1 cellular context compared by ENCODE assay signal in genomic region chr12:70609739-70610491, GRCh38.
TF ChIP-seq lines count a peak whose summit lies in the region.

No MANE protein-coding gene starts in this region.

TF ChIP-seq in K562, 482 proteins besides CTCF, POLR2A, EP300 and RAD21 (continued from another document):
- TF ChIP-seq NCOA2 (IDR thresholded peaks at IDR 0.05; ENCODE audit: partially characterized antibody in 2 of 2) (no peak), ZNF695 (CRISPR knock-in tag; IDR thresholded peaks at IDR 0.05) (no peak), CREB3L1 (IDR thresholded peaks at IDR 0.05; ENCODE audit: borderline replicate concordance, low read depth) (no peak), CEBPG (CRISPR knock-in tag; IDR thresholded peaks at IDR 0.05) (no peak), CEBPG (tag; conservative IDR thresholded peaks at IDR 0.05 in 1 of 2, IDR thresholded peaks at IDR 0.05 in 1 of 2) (no peak), ZNF707 (CRISPR knock-in tag; conservative IDR thresholded peaks at IDR 0.05) (no peak), XRCC5 (IDR thresholded peaks at IDR 0.05; ENCODE audit: low read depth, low read length) (no peak), HBP1 (CRISPR knock-in tag; IDR thresholded peaks at IDR 0.05) (0 out of 2 replicates have a peak, but pooled peaks have one; percentile 41), ZNF280B (CRISPR knock-in tag; IDR thresholded peaks at IDR 0.05) (no peak), GATA2 (CRISPR knock-in tag; IDR thresholded peaks at IDR 0.05) (no peak), RBBP5 (IDR thresholded peaks at IDR 0.05; ENCODE audit: borderline replicate concordance, insufficient read depth, low read length, poor library complexity, severe bottlenecking) (peak; percentile 59), FOXM1 (IDR thresholded peaks at IDR 0.05; ENCODE audit: low read depth) (no peak), FOXM1 (CRISPR knock-in tag; IDR thresholded peaks at IDR 0.05; ENCODE audit: low read depth) (no peak), GATAD2B (IDR thresholded peaks at IDR 0.05; ENCODE audit: borderline replicate concordance) (peak; percentile 63; the same call in 1 of the 2 replicates), CTBP1 (IDR thresholded peaks at IDR 0.05; ENCODE audit: borderline replicate concordance) (peak; percentile 21; the same call in 1 of the 2 replicates), CHD2 (IDR thresholded peaks at IDR 0.05; ENCODE audit: low read depth, low read length) (no peak), MAZ (CRISPR knock-in tag; conservative IDR thresholded peaks at IDR 0.05 in 1 of 2, IDR thresholded peaks at IDR 0.05 in 1 of 2) (peak; percentile 31 to 33; a peak in 1 of 4 replicates), ZBTB26 (CRISPR knock-in tag; IDR thresholded peaks at IDR 0.05) (no peak), HNRNPK (IDR thresholded peaks at IDR 0.05; ENCODE audit: low read depth, low read length, poor library complexity, severe bottlenecking) (no peak), NFE2 (IDR thresholded peaks at IDR 0.05; ENCODE audit: low read depth) (no peak), NCOA4 (IDR thresholded peaks at IDR 0.05; ENCODE audit: partially characterized antibody) (no peak), HDAC6 (IDR thresholded peaks at IDR 0.05; ENCODE audit: low read depth, low read length) (no peak), ZNF239 (CRISPR knock-in tag; IDR thresholded peaks at IDR 0.05) (no peak), TCF3 (CRISPR knock-in tag; IDR thresholded peaks at IDR 0.05) (no peak), EGR1 (conservative IDR thresholded peaks at IDR 0.05) (no peak), ZNF512 (tag; IDR thresholded peaks at IDR 0.05) (no peak), SRSF9 (IDR thresholded peaks at IDR 0.05; ENCODE audit: borderline replicate concordance, low read depth, low read length) (no peak), SRSF7 (optimal IDR thresholded peaks at IDR 0.05; ENCODE audit: low read depth, low read length) (no peak), SAFB2 (IDR thresholded peaks at IDR 0.05; ENCODE audit: borderline replicate concordance, low read depth, low read length, severe bottlenecking) (no peak), NONO (IDR thresholded peaks at IDR 0.05; ENCODE audit: low read depth in 2 of 2, low read length in 1 of 2) (no peak), ZNF41 (CRISPR knock-in tag; conservative IDR thresholded peaks at IDR 0.05) (no peak), RB1 (IDR thresholded peaks at IDR 0.05; ENCODE audit: low read depth) (no peak; the same call in 1 of the 2 replicates), MEF2D (tag; conservative IDR thresholded peaks at IDR 0.05; ENCODE audit: low read depth) (no peak), SREBF2 (CRISPR knock-in tag; IDR thresholded peaks at IDR 0.05) (no peak), NCOA6 (IDR thresholded peaks at IDR 0.05) (no peak)
TF ChIP-seq in K562: peak in this region for 23.
